In the genomic region with DNA sequence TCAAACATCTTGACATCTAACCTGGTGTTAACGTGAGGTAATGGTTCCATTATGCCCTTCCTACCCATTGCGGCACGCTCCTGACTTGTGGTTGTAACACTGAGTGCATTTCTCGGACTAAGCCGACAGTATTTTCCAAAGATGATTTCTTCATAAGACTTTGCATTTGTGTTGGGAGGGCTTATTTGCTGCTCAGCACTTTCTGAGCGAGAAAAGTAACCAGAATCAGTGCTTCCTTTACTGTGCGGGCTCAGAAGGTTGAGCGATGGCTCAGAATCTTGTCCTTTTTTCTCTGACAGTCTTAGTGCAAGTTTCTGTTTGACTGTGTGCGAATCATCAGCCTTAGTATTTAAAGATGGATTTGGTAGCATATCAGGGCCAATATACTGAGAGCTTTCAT, we compare ENCODE assay signal across 16 cellular contexts.
DNase-seq lines count a peak whose midpoint lies in the region; ATAC-seq lines count a peak whose summit lies in the region.
"Had no signal": no experiment of that assay in that cellular context is flagged by ENCODE, and none has a peak within 500 bp of the region (broad histone marks: within the 10 kb centered on the region; RNA-seq: fewer than 3 reads in every experiment).

No MANE protein-coding gene starts in this region.

- ATAC-seq in GM19467 (IDR thresholded peaks at IDR 0.05; ENCODE audit: unreplicated experiment) = no peak
- ATAC-seq: body of pancreas had no signal

- peak; percentile 45 for DNase-seq in stimulated activated CD4-positive, alpha-beta T cell treated with anti-CD3 and anti-CD28 coated beads, Interleukin-1b, Interleukin-23, amount 100 ng/mL, for 48 hours
- DNase-seq in stimulated activated CD4-positive, alpha-beta T cell treated with anti-CD3 and anti-CD28 coated beads, Interleukin-4, amount 100 ng/mL, for 4 hours = no peak
- no peak for DNase-seq in T-helper 2 cell treated with Interferon-gamma antibody and Interleukin-4, amounts not matched to agents 5 μg/mL and 100 μg/mL, for 36 hours (ENCODE audit: low spot score)
- DNase-seq in activated naive CD8-positive, alpha-beta T cell treated with anti-CD3 and anti-CD28 coated beads for 36 hours = no peak
- DNase-seq in immature natural killer cell = no peak
- DNase-seq in amniotic stem cell (lab: John Stamatoyannopoulos, UW) = no peak
- DNase-seq: body of pancreas, endodermal cell, HCEC 1CT, NCI-H1694 treated with DMSO at 0.1 percent for 48 hours, NCI-H69, stomach, trophoblast cell, WERI-Rb-1 had no signal

- no peak overlapping the region for H3K4me3 Mint-ChIP-seq in T-helper 2 cell treated with Interferon-gamma antibody and Interleukin-4, amounts not matched to agents 5 μg/mL and 100 μg/mL, for 36 hours
- H3K4me3 Mint-ChIP-seq in activated naive CD8-positive, alpha-beta T cell treated with anti-CD3 and anti-CD28 coated beads for 36 hours = no peak overlapping the region
- H3K4me3 Mint-ChIP-seq in stimulated activated naive CD8-positive, alpha-beta T cell treated with anti-CD3 and anti-CD28 coated beads, Interleukin-15, Interleukin-2, amounts not matched to agents 100 ng/mL and 50 ng/mL, for 24 hours = no peak overlapping the region
- no peak overlapping the region for H3K4me3 Mint-ChIP-seq in immature natural killer cell
- H3K4me3 Mint-ChIP-seq: endodermal cell had no signal

- no peaks in the 10 kb centered on the region for H3K27me3 Mint-ChIP-seq in T-helper 2 cell treated with Interferon-gamma antibody and Interleukin-4, amounts not matched to agents 5 μg/mL and 100 μg/mL, for 36 hours (ENCODE audit: low read depth)
- no peaks in the 10 kb centered on the region for H3K27me3 Mint-ChIP-seq in activated naive CD8-positive, alpha-beta T cell treated with anti-CD3 and anti-CD28 coated beads for 36 hours
- H3K27me3 Mint-ChIP-seq in stimulated activated naive CD8-positive, alpha-beta T cell treated with anti-CD3 and anti-CD28 coated beads, Interleukin-15, Interleukin-2, amounts not matched to agents 100 ng/mL and 50 ng/mL, for 24 hours = no peaks in the 10 kb centered on the region
- H3K27me3 Mint-ChIP-seq in immature natural killer cell (ENCODE audit: low read depth in 3 of 3) = peaks cover 0 to 4% (median 0%) of the 10 kb centered on the region in 3 donors

- no peaks in the 10 kb centered on the region for H3K9me3 Mint-ChIP-seq in T-helper 2 cell treated with Interferon-gamma antibody and Interleukin-4, amounts not matched to agents 5 μg/mL and 100 μg/mL, for 36 hours
- H3K9me3 Mint-ChIP-seq in activated naive CD8-positive, alpha-beta T cell treated with anti-CD3 and anti-CD28 coated beads for 36 hours = no peaks in the 10 kb centered on the region
- no peaks in the 10 kb centered on the region for H3K9me3 Mint-ChIP-seq in stimulated activated naive CD8-positive, alpha-beta T cell treated with anti-CD3 and anti-CD28 coated beads, Interleukin-15, Interleukin-2, amounts not matched to agents 100 ng/mL and 50 ng/mL, for 24 hours
- H3K9me3 Mint-ChIP-seq in immature natural killer cell = no peaks in the 10 kb centered on the region
- H3K9me3 Mint-ChIP-seq: endodermal cell had no signal

- peaks cover 24% of the 10 kb centered on the region for H3K4me1 Mint-ChIP-seq in T-helper 2 cell treated with Interferon-gamma antibody and Interleukin-4, amounts not matched to agents 5 μg/mL and 100 μg/mL, for 36 hours (ENCODE audit: low read depth)
- peaks cover 48% of the 10 kb centered on the region for H3K4me1 Mint-ChIP-seq in activated naive CD8-positive, alpha-beta T cell treated with anti-CD3 and anti-CD28 coated beads for 36 hours
- H3K4me1 Mint-ChIP-seq in stimulated activated naive CD8-positive, alpha-beta T cell treated with anti-CD3 and anti-CD28 coated beads, Interleukin-15, Interleukin-2, amounts not matched to agents 100 ng/mL and 50 ng/mL, for 24 hours (ENCODE audit: low read depth) = peaks cover 58% of the 10 kb centered on the region
- no peaks in the 10 kb centered on the region for H3K4me1 Mint-ChIP-seq in immature natural killer cell
- H3K4me1 Mint-ChIP-seq: endodermal cell had no signal

- H3K27ac Mint-ChIP-seq in T-helper 2 cell treated with Interferon-gamma antibody and Interleukin-4, amounts not matched to agents 5 μg/mL and 100 μg/mL, for 36 hours = peak overlapping the region; percentile 13
- H3K27ac Mint-ChIP-seq in activated naive CD8-positive, alpha-beta T cell treated with anti-CD3 and anti-CD28 coated beads for 36 hours = peak overlapping the region; percentile 78
- H3K27ac Mint-ChIP-seq in stimulated activated naive CD8-positive, alpha-beta T cell treated with anti-CD3 and anti-CD28 coated beads, Interleukin-15, Interleukin-2, amounts not matched to agents 100 ng/mL and 50 ng/mL, for 24 hours = peak overlapping the region; percentile 81
- peak overlapping the region in 1 of 6 donors; percentile 6 for H3K27ac Mint-ChIP-seq in immature natural killer cell
- H3K27ac Mint-ChIP-seq: endodermal cell had no signal

- peaks cover 42% of the 10 kb centered on the region for H3K36me3 Mint-ChIP-seq in T-helper 2 cell treated with Interferon-gamma antibody and Interleukin-4, amounts not matched to agents 5 μg/mL and 100 μg/mL, for 36 hours (ENCODE audit: low read depth)
- peaks cover 65% of the 10 kb centered on the region for H3K36me3 Mint-ChIP-seq in activated naive CD8-positive, alpha-beta T cell treated with anti-CD3 and anti-CD28 coated beads for 36 hours
- peaks cover 67% of the 10 kb centered on the region for H3K36me3 Mint-ChIP-seq in stimulated activated naive CD8-positive, alpha-beta T cell treated with anti-CD3 and anti-CD28 coated beads, Interleukin-15, Interleukin-2, amounts not matched to agents 100 ng/mL and 50 ng/mL, for 24 hours (ENCODE audit: low read depth)
- H3K36me3 Mint-ChIP-seq in immature natural killer cell = peaks cover 39 to 55% (median 39%) of the 10 kb centered on the region in 3 donors
